Comparison of ENCODE assay signal across 15 cellular contexts in genomic region chr11:134856371-134856971, GRCh38.
DNase-seq lines count a peak whose midpoint lies in the region; ATAC-seq and TF ChIP-seq lines count a peak whose summit lies in the region.
"Had no signal": no experiment of that assay in that cellular context is flagged by ENCODE, and none has a peak within 500 bp of the region (broad histone marks: within the 10 kb centered on the region; RNA-seq: fewer than 3 reads in every experiment).

No MANE protein-coding gene starts in this region.

- no peaks in the 10 kb centered on the region for H3K4me1 ChIP-seq in right cardiac atrium (ENCODE audit: control insufficient read depth, insufficient read depth, low read length)
- no peaks in the 10 kb centered on the region for H3K4me1 ChIP-seq in heart left ventricle
- H3K4me1 ChIP-seq: HAP-1 had no signal

- H3K27me3 ChIP-seq in right cardiac atrium (ENCODE audit: control insufficient read depth, insufficient read depth) (no peaks in the 10 kb centered on the region), heart left ventricle (peaks cover 0 to 12% (median 0%) of the 10 kb centered on the region in 9 donors)

- ATAC-seq in right cardiac atrium (peak; percentile 18 to 44), heart left ventricle (no peak), HG02884 (IDR thresholded peaks at IDR 0.05; ENCODE audit: unreplicated experiment) (no peak)

- H3K27me3 Mint-ChIP-seq in osteocyte (ENCODE audit: unreplicated experiment): peaks cover 15% of the 10 kb centered on the region

- peaks cover 2% of the 10 kb centered on the region for H3K4me1 Mint-ChIP-seq in osteocyte (ENCODE audit: unreplicated experiment)
- H3K4me1 Mint-ChIP-seq: B cell had no signal

- peaks cover 3% of the 10 kb centered on the region for H3K9me3 Mint-ChIP-seq in osteocyte (ENCODE audit: unreplicated experiment)
- H3K9me3 Mint-ChIP-seq: CD4-positive, alpha-beta T cell had no signal

- DNase-seq in right cardiac atrium: no peak
- DNase-seq in heart left ventricle: no peak
- DNase-seq in cerebellum (ENCODE audit: low spot score): peak; percentile 27
- DNase-seq in osteocyte (ENCODE audit: extremely low spot score, unreplicated experiment): peak; percentile 65
- DNase-seq in NCI-H510A (lab: John Stamatoyannopoulos, UW): no peak
- DNase-seq in NCI-H526 (lab: John Stamatoyannopoulos, UW): no peak
- DNase-seq: CD4-positive, alpha-beta T cell; DMS153; DMS79 treated with DMSO at 0.1 percent for 48 hours; EL; GDM1; HFFc6 had no signal

- no peak overlapping the region for H3K27ac Mint-ChIP-seq in osteocyte (ENCODE audit: unreplicated experiment)
- H3K27ac Mint-ChIP-seq: B cell; CD4-positive, alpha-beta T cell; HFFc6 had no signal

- H3K4me3 ChIP-seq in right cardiac atrium (ENCODE audit: low read length) (no peak overlapping the region), heart left ventricle (no peak overlapping the region)
- H3K4me3 ChIP-seq: HAP-1 had no signal

- H3K27ac ChIP-seq in right cardiac atrium (ENCODE audit: low read length): no peak overlapping the region
- H3K27ac ChIP-seq in heart left ventricle: no peak overlapping the region

- H3K9me3 ChIP-seq in right cardiac atrium (ENCODE audit: control insufficient read depth, low read length) (no peaks in the 10 kb centered on the region), heart left ventricle (no peaks in the 10 kb centered on the region)
- H3K9me3 ChIP-seq: HAP-1 had no signal

- intact Hi-C loops in right cardiac atrium (cut with DNase I) (no loop called here), heart left ventricle (cut with DNase I) (no loop called here)

- H3K36me3 ChIP-seq in heart left ventricle: no peaks in the 10 kb centered on the region
- H3K36me3 ChIP-seq: HAP-1 had no signal

- 74% methylated on average over 12 of the region's 12 CpGs for WGBS in right cardiac atrium
- 72 to 83% (median 75%) methylated on average over 10 to 12 of the region's 12 CpGs for WGBS in heart left ventricle, 4 donors

- TF ChIP-seq CTCF in heart left ventricle (IDR thresholded peaks at IDR 0.05): no peak
- TF ChIP-seq CTCF in osteocyte (IDR thresholded peaks at IDR 0.05): no peak

- TF ChIP-seq POLR2A in heart left ventricle (IDR thresholded peaks at IDR 0.05): no peak

- H3K4me3 Mint-ChIP-seq in osteocyte (ENCODE audit: unreplicated experiment): no peak overlapping the region
- H3K4me3 Mint-ChIP-seq: B cell; CD4-positive, alpha-beta T cell; HFFc6 had no signal

- H3K36me3 Mint-ChIP-seq in osteocyte (ENCODE audit: unreplicated experiment): no peaks in the 10 kb centered on the region

Comparison
In these comparisons a context has a peak if more than half of its experiments do, and no peak if none do; other contexts are left out.
1. ATAC-seq: peak in right cardiac atrium (2 of 2); none in heart left ventricle (0 of 4) and HG02884 (single experiment).
2. DNase-seq: peak in cerebellum (single experiment) and osteocyte (single experiment); none in right cardiac atrium (0 of 3), heart left ventricle (0 of 5), NCI-H510A (single experiment) and NCI-H526 (0 of 2).